ENCODE assay signal across 25 cellular contexts in the genomic region with DNA sequence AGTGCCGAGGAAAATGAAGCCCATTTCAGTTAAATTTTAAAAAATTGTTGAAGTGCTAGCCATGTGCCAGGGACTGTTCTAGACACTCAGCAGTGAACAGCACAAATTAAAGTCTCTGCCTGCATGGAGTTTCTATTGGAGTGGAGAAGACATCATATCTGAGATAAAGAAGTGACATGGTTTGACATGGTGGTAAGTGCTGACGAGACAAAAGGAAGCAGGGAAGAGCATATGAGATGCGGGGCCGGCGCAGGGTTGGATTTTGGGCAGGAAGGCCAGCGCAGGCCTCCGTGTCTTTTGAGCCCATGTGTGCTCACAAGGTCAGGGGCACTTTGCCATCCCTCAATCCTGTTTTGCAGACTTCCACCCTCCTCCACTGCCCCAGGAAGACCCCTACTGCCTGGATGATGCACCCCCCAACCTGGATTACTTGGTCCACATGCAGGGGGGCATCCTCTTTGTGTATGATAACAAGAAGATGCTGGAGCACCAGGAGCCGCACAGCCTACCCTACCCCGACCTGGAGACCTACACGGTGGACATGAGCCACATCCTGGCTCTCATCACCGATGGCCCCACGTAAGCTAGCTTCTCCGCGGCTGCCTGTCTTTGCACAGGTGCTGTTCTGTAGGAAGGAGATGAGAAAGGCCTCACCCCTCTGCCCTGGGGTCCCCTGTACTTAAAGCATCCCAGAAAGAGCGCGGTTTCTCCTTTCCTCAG. TPM values are rescaled to one million over a fixed set of nuclear protein-coding genes. Genes with fewer than 3 reads are reported as not detected.
DNase-seq lines count a peak whose midpoint lies in the region; ATAC-seq and TF ChIP-seq lines count a peak whose summit lies in the region.
"Had no signal": no experiment of that assay in that cellular context is flagged by ENCODE, and none has a peak within 500 bp of the region (broad histone marks: within the 10 kb centered on the region; RNA-seq: fewer than 3 reads in every experiment).

No MANE protein-coding gene starts in this region.

- H3K4me2 ChIP-seq in parathyroid adenoma (ENCODE audit: low read length), result no peak overlapping the region
- H3K4me2 ChIP-seq: BLaER1 treated with 17β-estradiol and CSF1 and Interleukin-3, amounts not matched to agents 10 nM and 100 nM had no signal

- DNase-seq in H7 (peak; percentile 13), T-helper 17 cell (no peak), islet precursor cell (peak; percentile 30), RKO (ENCODE audit: low spot score) (no peak), SKM-1 treated with dmso at 0.1 percent for 144 hours (lab: John Stamatoyannopoulos, UW; ENCODE audit: unreplicated experiment) (no peak), putamen (ENCODE audit: low spot score) (no peak), left ventricle myocardium superior (no peak)
- DNase-seq: ACHN; CD4-positive, alpha-beta memory T cell; DND-41; GM23248; KG1; NCI-H1092 treated with DMSO at 0.1 percent for 48 hours; NCI-H146; NCI-H2029; NCI-H2171; NCI-H345; NCI-H524; NCI-H774; NK-92 treated with Interleukin-12 subunit alpha and Interleukin-12 subunit beta, amount 100 ng/mL, for 24 hours; SJCRH30 had no signal

- peaks cover 24% of the 10 kb centered on the region for H3K4me1 Mint-ChIP-seq in T-helper 17 cell

- intact Hi-C loops in left ventricle myocardium superior (cut with micrococcal nuclease), result no loop called here

- ATAC-seq in T-helper 17 cell, result no peak
- no peak for ATAC-seq in left ventricle myocardium superior
- ATAC-seq: GM12878 had no signal

- H3K36me3 ChIP-seq in H7 (replicated peaks; ENCODE audit: control insufficient read depth, insufficient read depth, low read length), result no peaks in the 10 kb centered on the region
- no peaks in the 10 kb centered on the region for H3K36me3 ChIP-seq in parathyroid adenoma (ENCODE audit: control insufficient read depth, insufficient read depth, low read length)

- H3K36me3 Mint-ChIP-seq in T-helper 17 cell (ENCODE audit: low read depth), result peaks cover 7% of the 10 kb centered on the region

- peak overlapping the region; percentile 51 for H3K27ac Mint-ChIP-seq in T-helper 17 cell

- no peaks in the 10 kb centered on the region for H3K27me3 ChIP-seq in H7 (ENCODE audit: control insufficient read depth, insufficient read depth, low read length)
- no peaks in the 10 kb centered on the region for H3K27me3 ChIP-seq in parathyroid adenoma (ENCODE audit: control insufficient read depth, insufficient read depth, low read length)
- H3K27me3 ChIP-seq: BLaER1 treated with 17β-estradiol and CSF1 and Interleukin-3, amounts not matched to agents 10 nM and 100 nM; Peyer's patch; SJCRH30 had no signal

- no peaks in the 10 kb centered on the region for H3K27me3 Mint-ChIP-seq in T-helper 17 cell
- H3K27me3 Mint-ChIP-seq: CD4-positive, alpha-beta memory T cell had no signal

- TF ChIP-seq CTCF in parathyroid adenoma (IDR thresholded peaks at IDR 0.05), result no peak

- H3K4me3 ChIP-seq in H7 (ENCODE audit: insufficient read depth, low read depth, low read length) (no peak overlapping the region), parathyroid adenoma (ENCODE audit: low read depth, low read length) (no peak overlapping the region)
- H3K4me3 ChIP-seq: BLaER1 treated with 17β-estradiol and CSF1 and Interleukin-3, amounts not matched to agents 10 nM and 100 nM; GM12878; GM23248; Peyer's patch; SJCRH30 had no signal

- no peaks in the 10 kb centered on the region for H3K79me2 ChIP-seq in parathyroid adenoma

- H3K4me1 ChIP-seq in parathyroid adenoma, result peaks cover 16% of the 10 kb centered on the region
- H3K4me1 ChIP-seq: SJCRH30 had no signal

- H2AFZ ChIP-seq in parathyroid adenoma, result no peak overlapping the region
- H2AFZ ChIP-seq: GM23248 had no signal

- H3K4me3 Mint-ChIP-seq in T-helper 17 cell, result no peak overlapping the region
- H3K4me3 Mint-ChIP-seq: CD4-positive, alpha-beta memory T cell had no signal

- no peak overlapping the region for H3K9ac ChIP-seq in parathyroid adenoma
- H3K9ac ChIP-seq: BLaER1 treated with 17β-estradiol and CSF1 and Interleukin-3, amounts not matched to agents 10 nM and 100 nM; GM23248 had no signal

- peak overlapping the region; percentile 24 for H3K27ac ChIP-seq in parathyroid adenoma
- H3K27ac ChIP-seq: BLaER1 treated with 17β-estradiol and CSF1 and Interleukin-3, amounts not matched to agents 10 nM and 100 nM; GM23248; Peyer's patch; SJCRH30 had no signal

- H3K9me3 ChIP-seq in T-helper 17 cell (ENCODE audit: control insufficient read depth, low read length, poor library complexity, severe bottlenecking), result no peaks in the 10 kb centered on the region
- no peaks in the 10 kb centered on the region for H3K9me3 ChIP-seq in parathyroid adenoma (ENCODE audit: control insufficient read depth, low read length)
- H3K9me3 ChIP-seq: BLaER1 treated with 17β-estradiol and CSF1 and Interleukin-3, amounts not matched to agents 10 nM and 100 nM; Peyer's patch; SJCRH30 had no signal

RNA-seq across cellular contexts. Expression of gene AMPD3, which starts 29.6 kb away (rescaled TPM):
- total RNA-seq in H7 (2014; rRNA removed; shearing (Covaris generic)), result 2.2 and 3.8 TPM in 2 replicates
- 10 to 100 TPM; 16.8 to 20.2 TPM for total RNA-seq in T-helper 17 cell
- 3.7 TPM for total RNA-seq in left ventricle myocardium superior

RNA-seq across cellular contexts. Expression of gene RNF141, which starts 56.4 kb away (rescaled TPM):
- 21.8 and 27.6 TPM in 2 replicates for total RNA-seq in H7 (2014; rRNA removed; shearing (Covaris generic))
- total RNA-seq in T-helper 17 cell, result 10 to 100 TPM; 12.8 to 13.6 TPM
- 34.1 TPM for total RNA-seq in left ventricle myocardium superior

Comparison
In these comparisons a context has a peak if more than half of its experiments do, and no peak if none do; other contexts are left out.
1. DNase-seq: peak in H7 (single experiment) and islet precursor cell (single experiment); none in T-helper 17 cell (0 of 3), RKO (single experiment), SKM-1 treated with dmso at 0.1 percent for 144 hours (single experiment), putamen (single experiment) and left ventricle myocardium superior (single experiment).